8 cellular contexts compared by ENCODE assay signal in genomic region chr5:142215915-142216681, GRCh38.
DNase-seq lines count a peak whose midpoint lies in the region; ATAC-seq and TF ChIP-seq lines count a peak whose summit lies in the region.

No MANE protein-coding gene starts in this region.

- DNase-seq in HK-2 (ENCODE audit: unreplicated experiment) = peak; percentile 70
- peak; percentile 99 for DNase-seq in astrocyte of the cerebellum (ENCODE audit: low read depth)
- DNase-seq in kidney epithelial cell (ENCODE audit: low read depth) = peak; percentile 95
- peak; percentile 48 for DNase-seq in thoracic aorta (ENCODE audit: low spot score)
- no peak for DNase-seq in activated CD8-positive, alpha-beta memory T cell treated with anti-CD3 and anti-CD28 coated beads for 24 hours
- no peak for DNase-seq in GDM1 (lab: John Stamatoyannopoulos, UW)
- no peak for DNase-seq in NCI-H146 treated with DMSO at 0.1 percent for 48 hours (lab: John Stamatoyannopoulos, UW; ENCODE audit: unreplicated experiment)

- ATAC-seq in thoracic aorta (ENCODE audit: insufficient number of reproducible peaks, low FRiP score, low read depth) (peak; percentile 93), HG03565 (IDR thresholded peaks at IDR 0.05; ENCODE audit: unreplicated experiment) (no peak)

- no peaks in the 10 kb centered on the region for H3K27me3 ChIP-seq in kidney epithelial cell (ENCODE audit: control insufficient read depth, insufficient read depth, low read length)
- H3K27me3 ChIP-seq in thoracic aorta (replicated peaks; ENCODE audit: insufficient read depth) = no peaks in the 10 kb centered on the region

- H3K36me3 ChIP-seq in kidney epithelial cell (ENCODE audit: control insufficient read depth, insufficient read depth, low read length) (no peaks in the 10 kb centered on the region), thoracic aorta (no peaks in the 10 kb centered on the region)

- in situ Hi-C loops in astrocyte of the cerebellum (cut with HindIII; ENCODE audit: low sequenced_read_pairs) = no loop called here

- H3K27ac ChIP-seq in thoracic aorta = peak overlapping the region; percentile 55 to 75

- H3K4me1 ChIP-seq in thoracic aorta (ENCODE audit: control insufficient read depth in 1 of 2, low read depth in 2 of 2) = peaks cover 10 to 20% of the 10 kb centered on the region in 2 donors

- H3K4me3 ChIP-seq in astrocyte of the cerebellum (ENCODE audit: low read depth, low read length) = no peak overlapping the region
- no peak overlapping the region for H3K4me3 ChIP-seq in kidney epithelial cell (ENCODE audit: low read depth, low read length)
- H3K4me3 ChIP-seq in thoracic aorta = peak overlapping the region; percentile 23

- TF ChIP-seq CTCF in astrocyte of the cerebellum (IDR thresholded peaks at IDR 0.05; ENCODE audit: low read depth, low read length, missing control alignments) (no peak), kidney epithelial cell (IDR thresholded peaks at IDR 0.05; ENCODE audit: insufficient read depth, low read length, poor library complexity, severe bottlenecking) (peak; percentile 7), thoracic aorta (IDR thresholded peaks at IDR 0.05) (no peak)

- no peaks in the 10 kb centered on the region for H3K9me3 ChIP-seq in thoracic aorta

Comparison
In these comparisons a context has a peak if more than half of its experiments do, and no peak if none do; other contexts are left out.
1. DNase-seq: peak in HK-2 (single experiment), astrocyte of the cerebellum (single experiment), kidney epithelial cell (single experiment) and thoracic aorta (single experiment); none in activated CD8-positive, alpha-beta memory T cell treated with anti-CD3 and anti-CD28 coated beads for 24 hours (single experiment), GDM1 (single experiment) and NCI-H146 treated with DMSO at 0.1 percent for 48 hours (single experiment).